1 cellular context compared by ENCODE assay signal in genomic region chr14:22829661-22830328, GRCh38.
TF ChIP-seq lines count a peak whose summit lies in the region.

TSS of gene MRPL52 (plus strand) at chr14:22829887. CDS start at chr14:22829913, 26 bp downstream.

TF ChIP-seq in HepG2, 621 proteins besides CTCF, POLR2A, EP300 and RAD21 (continued from another document and continues in another):
- TF ChIP-seq SIX4 (CRISPR knock-in tag; IDR thresholded peaks at IDR 0.05): peak; percentile 19; the same call in 1 of the 2 replicates
- no peak for TF ChIP-seq TCF12 (IDR thresholded peaks at IDR 0.05)
- no peak; the same call in 1 of the 2 replicates for TF ChIP-seq TCF12 (CRISPR knock-in tag; IDR thresholded peaks at IDR 0.05)
- no peak for TF ChIP-seq MLXIP (CRISPR knock-in tag; IDR thresholded peaks at IDR 0.05; ENCODE audit: borderline replicate concordance)
- peak; percentile 71; the same call in 1 of the 2 replicates for TF ChIP-seq ZNF543 (CRISPR knock-in tag; IDR thresholded peaks at IDR 0.05)
- peak; percentile 74 for TF ChIP-seq IKZF4 (CRISPR knock-in tag; IDR thresholded peaks at IDR 0.05; ENCODE audit: borderline replicate concordance, low read depth, not compliant biosample characterization)
- TF ChIP-seq RNF219 (CRISPR knock-in tag; IDR thresholded peaks at IDR 0.05): 0 out of 2 replicates have a peak, but pooled peaks have one; percentile 47
- peak; percentile 70 for TF ChIP-seq HNF1B (CRISPR knock-in tag; IDR thresholded peaks at IDR 0.05)
- peak; percentile 62; the same call in 1 of the 2 replicates for TF ChIP-seq ZMYM2 (CRISPR knock-in tag; IDR thresholded peaks at IDR 0.05)
- peak; percentile 66 for TF ChIP-seq ZSCAN31 (CRISPR knock-in tag; IDR thresholded peaks at IDR 0.05; ENCODE audit: low read depth)
- peak; percentile 54; the same call in 1 of the 2 replicates for TF ChIP-seq ZNF788 (CRISPR knock-in tag; IDR thresholded peaks at IDR 0.05; ENCODE audit: borderline replicate concordance)
- peak; percentile 48; the same call in 1 of the 2 replicates for TF ChIP-seq TFDP2 (CRISPR knock-in tag; IDR thresholded peaks at IDR 0.05)
- peak; percentile 52; the same call in 1 of the 2 replicates for TF ChIP-seq MNT (IDR thresholded peaks at IDR 0.05)
- TF ChIP-seq ZNF276 (CRISPR knock-in tag; IDR thresholded peaks at IDR 0.05; ENCODE audit: low read depth): peak; percentile 87
- TF ChIP-seq ZZZ3 (CRISPR knock-in tag; IDR thresholded peaks at IDR 0.05; ENCODE audit: borderline replicate concordance): peak; percentile 78; the same call in 1 of the 2 replicates
- peak in 1 of 2 experiments; percentile 93; a peak in 2 of 4 replicates for TF ChIP-seq KLF16 (CRISPR knock-in tag; IDR thresholded peaks at IDR 0.05)
- TF ChIP-seq HDAC6 (IDR thresholded peaks at IDR 0.05; ENCODE audit: low read depth, low read length): no peak
- TF ChIP-seq ZSCAN5A (CRISPR knock-in tag; IDR thresholded peaks at IDR 0.05; ENCODE audit: borderline replicate concordance): no peak
- peak; percentile 36; the same call in 1 of the 2 replicates for TF ChIP-seq KLF11 (CRISPR knock-in tag; IDR thresholded peaks at IDR 0.05)
- TF ChIP-seq JUN (CRISPR knock-in tag; IDR thresholded peaks at IDR 0.05): peak; percentile 68; the same call in 1 of the 2 replicates
- no peak for TF ChIP-seq SRF (IDR thresholded peaks at IDR 0.05; ENCODE audit: low read depth, low read length)
- no peak for TF ChIP-seq ATF4 (CRISPR knock-in tag; IDR thresholded peaks at IDR 0.05)
- TF ChIP-seq SNAPC4 (CRISPR knock-in tag; IDR thresholded peaks at IDR 0.05): peak; percentile 88
- peak; percentile 99 for TF ChIP-seq ELF4 (CRISPR knock-in tag; IDR thresholded peaks at IDR 0.05; ENCODE audit: borderline replicate concordance)
- TF ChIP-seq NAIF1 (CRISPR knock-in tag; IDR thresholded peaks at IDR 0.05; ENCODE audit: borderline replicate concordance): no peak
- no peak for TF ChIP-seq ESRRA (CRISPR knock-in tag; IDR thresholded peaks at IDR 0.05; ENCODE audit: low read depth)
- no peak for TF ChIP-seq RAD51 (IDR thresholded peaks at IDR 0.05; ENCODE audit: borderline replicate concordance)
